Comparison of ENCODE assay signal across 24 cellular contexts in genomic region chr5:124560370-124560769, GRCh38.
DNase-seq lines count a peak whose midpoint lies in the region; ATAC-seq and TF ChIP-seq lines count a peak whose summit lies in the region.
"Had no signal": no experiment of that assay in that cellular context is flagged by ENCODE, and none has a peak within 500 bp of the region (broad histone marks: within the 10 kb centered on the region; RNA-seq: fewer than 3 reads in every experiment).

No MANE protein-coding gene starts in this region.

- H3K4me1 ChIP-seq in HEK293 (ENCODE audit: control insufficient read depth, insufficient read depth, low read length) (no peaks in the 10 kb centered on the region), Panc1 (ENCODE audit: control insufficient read depth, insufficient read depth, low read length) (no peaks in the 10 kb centered on the region)
- H3K4me1 ChIP-seq: BE2C, BLaER1 had no signal

- H3K27me3 ChIP-seq in Panc1 (ENCODE audit: control insufficient read depth, insufficient read depth, low read length): no peaks in the 10 kb centered on the region
- H3K27me3 ChIP-seq: BE2C, BLaER1 had no signal

- no peaks in the 10 kb centered on the region for H3K27me3 Mint-ChIP-seq in stimulated activated memory B cell treated with anti-CD40 and anti-IgM and Interleukin-4, amounts not matched to agents 10 μg/mL and 1 μg/mL and 100 μg/mL, for 72 hours
- no peaks in the 10 kb centered on the region for H3K27me3 Mint-ChIP-seq in progenitor cell of endocrine pancreas
- peaks cover 0 to 5% (median under 1%) of the 10 kb centered on the region in 5 donors for H3K27me3 Mint-ChIP-seq in naive thymus-derived CD8-positive, alpha-beta T cell
- H3K27me3 Mint-ChIP-seq: CD4-positive, alpha-beta memory T cell; CD4-positive, CD25-positive, alpha-beta regulatory T cell; CD8-positive, alpha-beta memory T cell had no signal

- no peaks in the 10 kb centered on the region for H3K36me3 Mint-ChIP-seq in stimulated activated memory B cell treated with anti-CD40 and anti-IgM and Interleukin-4, amounts not matched to agents 10 μg/mL and 1 μg/mL and 100 μg/mL, for 72 hours
- no peaks in the 10 kb centered on the region for H3K36me3 Mint-ChIP-seq in progenitor cell of endocrine pancreas (ENCODE audit: insufficient read depth)
- no peaks in the 10 kb centered on the region for H3K36me3 Mint-ChIP-seq in naive thymus-derived CD8-positive, alpha-beta T cell
- H3K36me3 Mint-ChIP-seq: CD14-positive monocyte; CD4-positive, alpha-beta memory T cell; CD4-positive, CD25-positive, alpha-beta regulatory T cell had no signal

- intact Hi-C loops in Panc1 (cut with micrococcal nuclease; ENCODE audit: unreplicated experiment): no loop called here

- TF ChIP-seq CTCF in HEK293 (tag by site-specific recombination; IDR thresholded peaks at IDR 0.05) (no peak), Panc1 (IDR thresholded peaks at IDR 0.05) (no peak), progenitor cell of endocrine pancreas (IDR thresholded peaks at IDR 0.05; ENCODE audit: unreplicated experiment) (no peak)

- in situ Hi-C loops in Panc1 (cut with HindIII; ENCODE audit: low pct_unique_long_range_greater_than_20kb, low sequenced_read_pairs): no loop called here

- POLR2A ChIA-PET in HEK293 (lab: Yijun Ruan, JAX) (no interaction called here), Panc1 (lab: Charles Lee) (no interaction called here)
- POLR2A ChIA-PET in naive thymus-derived CD8-positive, alpha-beta T cell (lab: Charles Lee): no interaction called here

- H3K27ac ChIP-seq in HEK293 (ENCODE audit: extremely low read depth, low read depth, low read length) (no peak overlapping the region), Panc1 (ENCODE audit: low read length) (peak overlapping the region; percentile 46; the same call in 1 of the 2 replicates)
- H3K27ac ChIP-seq: BLaER1 had no signal

- H3K9me3 Mint-ChIP-seq in stimulated activated memory B cell treated with anti-CD40 and anti-IgM and Interleukin-4, amounts not matched to agents 10 μg/mL and 1 μg/mL and 100 μg/mL, for 72 hours: no peaks in the 10 kb centered on the region
- peaks cover 3% of the 10 kb centered on the region for H3K9me3 Mint-ChIP-seq in progenitor cell of endocrine pancreas (ENCODE audit: low read depth)
- H3K9me3 Mint-ChIP-seq in naive thymus-derived CD8-positive, alpha-beta T cell: peaks cover 0 to 3% (median 0%) of the 10 kb centered on the region in 9 donors

- H3K9me3 ChIP-seq in HEK293 (ENCODE audit: control insufficient read depth, insufficient read depth, low read depth, low read length) (no peaks in the 10 kb centered on the region), Panc1 (ENCODE audit: control insufficient read depth, insufficient read depth, low read depth, low read length) (no peaks in the 10 kb centered on the region)
- H3K9me3 ChIP-seq: BE2C had no signal

- CTCF ChIA-PET in HEK293 (lab: Yijun Ruan, JAX) (interaction anchor here (0.8 kb wide), 1 partner anchor 12 kb away, joined by 3 read pairs; no protein-coding TSS in a partner anchor), Panc1 (lab: Charles Lee) (no interaction called here)

- peak overlapping the region; percentile 10 for H3K27ac Mint-ChIP-seq in stimulated activated memory B cell treated with anti-CD40 and anti-IgM and Interleukin-4, amounts not matched to agents 10 μg/mL and 1 μg/mL and 100 μg/mL, for 72 hours
- no peak overlapping the region for H3K27ac Mint-ChIP-seq in progenitor cell of endocrine pancreas
- no peak overlapping the region for H3K27ac Mint-ChIP-seq in naive thymus-derived CD8-positive, alpha-beta T cell
- H3K27ac Mint-ChIP-seq: CD14-positive monocyte; CD4-positive, alpha-beta memory T cell; CD4-positive, CD25-positive, alpha-beta regulatory T cell; CD8-positive, alpha-beta memory T cell had no signal

- H3K4me3 Mint-ChIP-seq in stimulated activated memory B cell treated with anti-CD40 and anti-IgM and Interleukin-4, amounts not matched to agents 10 μg/mL and 1 μg/mL and 100 μg/mL, for 72 hours: no peak overlapping the region
- H3K4me3 Mint-ChIP-seq in progenitor cell of endocrine pancreas (ENCODE audit: low read depth): no peak overlapping the region
- no peak overlapping the region for H3K4me3 Mint-ChIP-seq in naive thymus-derived CD8-positive, alpha-beta T cell
- H3K4me3 Mint-ChIP-seq: CD14-positive monocyte; CD4-positive, alpha-beta memory T cell; CD4-positive, CD25-positive, alpha-beta regulatory T cell; CD8-positive, alpha-beta memory T cell had no signal

- H3K36me3 ChIP-seq in HEK293 (ENCODE audit: control insufficient read depth in 2 of 2, insufficient read depth in 1 of 2, low read length in 2 of 2) (no peaks in the 10 kb centered on the region; a peak in 1 of 3 replicates), Panc1 (ENCODE audit: control insufficient read depth, insufficient read depth, low read length) (no peaks in the 10 kb centered on the region)
- H3K36me3 ChIP-seq: BE2C had no signal

- H3K4me3 ChIP-seq in HEK293 (ENCODE audit: low read depth, low read length): no peak overlapping the region
- no peak overlapping the region for H3K4me3 ChIP-seq in Panc1 (ENCODE audit: low read depth in 2 of 2, low read length in 2 of 2)
- H3K4me3 ChIP-seq: BLaER1, GM12878 had no signal

- DNase-seq in Panc1 (ENCODE audit: low read depth, low spot score) (no peak), erythroblast (lab: John Stamatoyannopoulos, UW) (no peak), progenitor cell of endocrine pancreas (ENCODE audit: low spot score, unreplicated experiment) (no peak)
- no peak for DNase-seq in naive thymus-derived CD8-positive, alpha-beta T cell
- DNase-seq: 8988T; ACHN; BE2C; C1 segment of cervical spinal cord; CD4-positive, alpha-beta memory T cell; CD4-positive, CD25-positive, alpha-beta regulatory T cell; CD8-positive, alpha-beta memory T cell; COR-L47; DMS 273 treated with DMSO at 0.1 percent for 48 hours; DMS153; DMS53; DMS79; DND-41; EL; GDM1 had no signal

- BruUV-seq in Panc1 (replicated peaks; lab: Mats Ljungman, UMichigan): no TSS peak

- ATAC-seq in Panc1: no peak
- ATAC-seq in stimulated activated memory B cell treated with anti-CD40 and anti-IgM and Interleukin-4, amounts not matched to agents 10 μg/mL and 1 μg/mL and 100 μg/mL, for 72 hours: no peak
- ATAC-seq in naive thymus-derived CD8-positive, alpha-beta T cell: no peak
- ATAC-seq: GM12878 had no signal

- TF ChIP-seq POLR2A in erythroblast (IDR thresholded peaks at IDR 0.05; ENCODE audit: low read length): no peak

- peaks cover 6% of the 10 kb centered on the region for H3K4me1 Mint-ChIP-seq in stimulated activated memory B cell treated with anti-CD40 and anti-IgM and Interleukin-4, amounts not matched to agents 10 μg/mL and 1 μg/mL and 100 μg/mL, for 72 hours
- peaks cover under 1% of the 10 kb centered on the region for H3K4me1 Mint-ChIP-seq in progenitor cell of endocrine pancreas (ENCODE audit: low read depth)
- H3K4me1 Mint-ChIP-seq in naive thymus-derived CD8-positive, alpha-beta T cell: no peaks in the 10 kb centered on the region
- H3K4me1 Mint-ChIP-seq: CD14-positive monocyte; CD4-positive, alpha-beta memory T cell; CD4-positive, CD25-positive, alpha-beta regulatory T cell; CD8-positive, alpha-beta memory T cell had no signal

TF ChIP-seq in HEK293, 187 proteins besides CTCF, POLR2A, EP300 and RAD21:
- TF ChIP-seq ZNF664 (tag by site-specific recombination; IDR thresholded peaks at IDR 0.05) (peak; percentile 93), ZNF280D (tag by site-specific recombination; IDR thresholded peaks at IDR 0.05) (no peak)
TF ChIP-seq in HEK293: peak in this region for 1.
